11 cellular contexts compared by ENCODE assay signal in the genomic region with DNA sequence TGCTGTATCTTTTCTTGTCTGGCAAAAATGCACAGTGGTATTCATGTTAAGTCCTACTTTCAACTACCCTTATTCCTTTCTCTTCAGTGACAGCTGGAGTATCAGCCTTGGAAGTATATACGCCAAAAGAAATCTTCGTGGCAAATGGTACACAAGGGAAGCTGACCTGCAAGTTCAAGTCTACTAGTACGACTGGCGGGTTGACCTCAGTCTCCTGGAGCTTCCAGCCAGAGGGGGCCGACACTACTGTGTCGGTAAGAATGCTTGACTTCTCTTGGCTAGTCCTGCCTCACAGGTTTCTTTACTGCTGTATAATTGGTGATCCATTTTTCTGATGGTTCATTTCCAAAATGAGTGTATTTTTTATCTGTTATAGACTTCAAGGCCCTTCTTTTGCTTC.
"Had no signal": no experiment of that assay in that cellular context is flagged by ENCODE, and none has a peak within 500 bp of the region (broad histone marks: within the 10 kb centered on the region; RNA-seq: fewer than 3 reads in every experiment).

No MANE protein-coding gene starts in this region.

- DNase-seq: GM23248, GOT3, H7, H9, HCEC 1CT, HFFc6 had no signal

- H2AFZ ChIP-seq: GM23248, GM23338 had no signal

- H3K9ac ChIP-seq: GM23248 had no signal

- H3K27ac ChIP-seq: GM23248 had no signal

- H3K4me3 ChIP-seq: GM23248, GM23338, HAP-1 had no signal

- H3K4me2 ChIP-seq: GM23338 had no signal

- ATAC-seq: GM23338, HCT116 had no signal

- H3K9me3 ChIP-seq: HAP-1 had no signal

- FAIRE-seq: H1, H54 had no signal
